8 cellular contexts compared by ENCODE assay signal in genomic region chr19:51327066-51327985, GRCh38. TPM values are rescaled to one million over a fixed set of nuclear protein-coding genes. Genes with fewer than 3 reads are reported as not detected.
DNase-seq lines count a peak whose midpoint lies in the region; ATAC-seq and TF ChIP-seq lines count a peak whose summit lies in the region.

No MANE protein-coding gene starts in this region.

- H4K12ac ChIP-seq in trophoblast cell (ENCODE audit: low read depth, low read length): no peak overlapping the region

- H3K36me3 ChIP-seq in trophoblast cell (ENCODE audit: control insufficient read depth in 1 of 2, insufficient read depth in 2 of 2, low read length in 2 of 2): no peaks in the 10 kb centered on the region

- H3K4me2 ChIP-seq in trophoblast cell (ENCODE audit: low read length): peak overlapping the region; percentile 15

- no peak overlapping the region for H3K4me3 ChIP-seq in trophoblast cell (ENCODE audit: low read depth, low read length)

- peaks cover 3% of the 10 kb centered on the region for H3K9me3 ChIP-seq in trophoblast cell (ENCODE audit: insufficient read depth, low read depth, low read length)

- H4K8ac ChIP-seq in trophoblast cell (ENCODE audit: low read depth, low read length): no peak overlapping the region

- no peaks in the 10 kb centered on the region for H3K79me2 ChIP-seq in trophoblast cell (ENCODE audit: control insufficient read depth, insufficient read depth, low read length, poor library complexity)

- no peaks in the 10 kb centered on the region for H3K79me1 ChIP-seq in trophoblast cell (ENCODE audit: low read length)

- H3K4ac ChIP-seq in trophoblast cell (ENCODE audit: low read depth, low read length): no peak overlapping the region

- no peak for TF ChIP-seq POLR2A in erythroblast (IDR thresholded peaks at IDR 0.05; ENCODE audit: low read length)

- H2BK12ac ChIP-seq in trophoblast cell (ENCODE audit: low read length): no peak overlapping the region

- H2AK5ac ChIP-seq in trophoblast cell (ENCODE audit: low read length): no peak overlapping the region

- no peak overlapping the region for H2BK5ac ChIP-seq in trophoblast cell (ENCODE audit: low read depth, low read length, poor library complexity)

- H2AFZ ChIP-seq in trophoblast cell (ENCODE audit: insufficient read depth, low read length, poor library complexity): no peak overlapping the region

- H4K91ac ChIP-seq in trophoblast cell (ENCODE audit: low read depth, low read length): no peak overlapping the region

- whole genome bisulfite sequencing in trophoblast cell (ENCODE audit: extremely low coverage, insufficient coverage, insufficient read length): no CpG with 5 or more reads among the region's 74 CpGs

- H3K27me3 ChIP-seq in trophoblast cell (ENCODE audit: insufficient read depth, low read length): no peaks in the 10 kb centered on the region

- H2BK120ac ChIP-seq in trophoblast cell (ENCODE audit: insufficient read depth, low read length, poor library complexity): no peak overlapping the region

- no peak overlapping the region for H3K14ac ChIP-seq in trophoblast cell (ENCODE audit: low read length)

- peak; percentile 55 for DNase-seq in DMS 273 (lab: John Stamatoyannopoulos, UW; ENCODE audit: unreplicated experiment)
- DNase-seq in DMS 273 treated with DMSO at 0.1 percent for 48 hours (lab: John Stamatoyannopoulos, UW): no peak
- DNase-seq in activated CD4-positive, alpha-beta T cell treated with anti-CD3 and anti-CD28 coated beads, Interleukin-2, amount 50 U/mL, for 1 hour: peak; percentile 35
- peak; percentile 81 to 83 for DNase-seq in erythroblast (lab: John Stamatoyannopoulos, UW)
- peak in 1 of 2 donors; percentile 21 for DNase-seq in trophoblast cell
- DNase-seq in A172 (ENCODE audit: low spot score): no peak

- ATAC-seq in GM18909 (IDR thresholded peaks at IDR 0.05; ENCODE audit: poor library complexity, unreplicated experiment) (no peak), GM21576 (IDR thresholded peaks at IDR 0.05; ENCODE audit: unreplicated experiment) (no peak)

- no peaks in the 10 kb centered on the region for H3K4me1 ChIP-seq in trophoblast cell (ENCODE audit: control insufficient read depth in 1 of 2, insufficient read depth in 2 of 2, low read length in 2 of 2)

- H3K18ac ChIP-seq in trophoblast cell (ENCODE audit: low read length): no peak overlapping the region

- no peak overlapping the region for H3K27ac ChIP-seq in trophoblast cell (ENCODE audit: low read depth, low read length)

- H3K23ac ChIP-seq in trophoblast cell (ENCODE audit: low read length): no peak overlapping the region

- no peak overlapping the region for H3K9ac ChIP-seq in trophoblast cell (ENCODE audit: low read length)

RNA-seq across cellular contexts. Expression of gene VSIG10L, which starts 14.6 kb away (rescaled TPM):
- polyA plus RNA-seq in trophoblast cell (2013): 2.9 TPM in 2 replicates
- 0.31 and 0.79 TPM in 2 replicates for total RNA-seq in A172 (2014; rRNA removed; shearing (Covaris generic))

RNA-seq across cellular contexts. Expression of gene IGLON5, which starts 15.9 kb away (rescaled TPM):
- polyA plus RNA-seq in trophoblast cell (2013): 15.5 and 15.8 TPM in 2 replicates
- not detected in 2 replicates for total RNA-seq in A172 (2014; rRNA removed; shearing (Covaris generic))

RNA-seq across cellular contexts. Expression of gene ETFB, which starts 38.9 kb away (rescaled TPM):
- polyA plus RNA-seq in trophoblast cell (2013): 40.0 and 41.8 TPM in 2 replicates
- total RNA-seq in A172 (2014; rRNA removed; shearing (Covaris generic)): 48.5 and 50.3 TPM in 2 replicates

RNA-seq across cellular contexts. Expression of gene CLDND2, which starts 41.5 kb away (rescaled TPM):
- polyA plus RNA-seq in trophoblast cell (2013): 3.0 and 3.2 TPM in 2 replicates
- total RNA-seq in A172 (2014; rRNA removed; shearing (Covaris generic)): not detected in 2 replicates

RNA-seq across cellular contexts. Expression of gene NKG7, which starts 45.1 kb away (rescaled TPM):
- not detected in 2 replicates for polyA plus RNA-seq in trophoblast cell (2013)
- not detected in 2 replicates for total RNA-seq in A172 (2014; rRNA removed; shearing (Covaris generic))

Comparison
In these comparisons a context has a peak if more than half of its experiments do, and no peak if none do; other contexts are left out.
1. DNase-seq: peak in DMS 273 (single experiment), activated CD4-positive, alpha-beta T cell treated with anti-CD3 and anti-CD28 coated beads, Interleukin-2, amount 50 U/mL, for 1 hour (single experiment) and erythroblast (2 of 2); none in DMS 273 treated with DMSO at 0.1 percent for 48 hours (single experiment) and A172 (single experiment).